In the genomic region with DNA sequence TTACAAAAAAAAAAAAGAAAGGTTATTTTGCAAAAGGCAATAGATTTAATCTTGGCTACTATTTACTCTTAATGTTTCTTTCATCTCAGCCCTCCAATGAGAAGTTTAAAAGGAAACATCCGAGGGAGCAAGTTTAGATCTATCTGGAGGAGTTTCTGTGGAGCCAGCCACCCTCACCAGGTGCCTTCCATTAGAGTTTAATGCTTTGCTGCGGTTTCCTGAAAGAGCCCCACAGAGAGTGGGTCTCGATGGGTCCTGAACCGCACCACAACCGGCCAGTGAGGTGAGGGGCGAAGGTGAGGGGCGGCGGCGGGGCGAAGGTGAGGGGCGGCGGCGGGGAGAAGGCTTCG, we compare ENCODE assay signal across 8 cellular contexts. TPM values are rescaled to one million over a fixed set of nuclear protein-coding genes. Genes with fewer than 3 reads are reported as not detected.
DNase-seq lines count a peak whose midpoint lies in the region; ATAC-seq and TF ChIP-seq lines count a peak whose summit lies in the region.

No MANE protein-coding gene starts in this region.

- CTCF ChIA-PET in MCF 10A (lab: Yijun Ruan, JAX), result no interaction called here

- no peaks in the 10 kb centered on the region for H3K27me3 ChIP-seq in thymus (ENCODE audit: control insufficient read depth, insufficient read depth)

- peak overlapping the region; percentile 65 for H3K4me3 ChIP-seq in Jurkat, Clone E6-1 (ENCODE audit: low read length)
- peak overlapping the region; percentile 82 for H3K4me3 ChIP-seq in thymus (ENCODE audit: low read length)

- intact Hi-C loops in MCF 10A (cut with micrococcal nuclease), result loop anchor here (5.0 kb wide), 1 partner anchor 170 kb away; no protein-coding TSS in a partner anchor

- peaks cover 8% of the 10 kb centered on the region for H3K4me1 Mint-ChIP-seq in MCF 10A (ENCODE audit: insufficient read depth, unreplicated experiment)

- no peaks in the 10 kb centered on the region for H3K27me3 Mint-ChIP-seq in MCF 10A (ENCODE audit: insufficient read depth, unreplicated experiment)

- DNase-seq in activated gamma-delta T cell treated with anti-CD3 and anti-CD28 coated beads, Interleukin-2, amount 50 U/mL, for 16 hours (ENCODE audit: low read depth), result peak; percentile 1
- DNase-seq in activated gamma-delta T cell (lab: John Stamatoyannopoulos, UW) (no peak), MCF 10A (ENCODE audit: unreplicated experiment) (no peak), left lobe of liver (ENCODE audit: low spot score) (no peak), NCI-H128 (lab: John Stamatoyannopoulos, UW; ENCODE audit: unreplicated experiment) (no peak), foreskin melanocyte (no peak)
- peak; percentile 20 for DNase-seq in Jurkat, Clone E6-1 (ENCODE audit: low read depth, low spot score)

- no peaks in the 10 kb centered on the region for H3K4me1 ChIP-seq in thymus (ENCODE audit: control insufficient read depth, insufficient read depth, low read length)

- H3K36me3 Mint-ChIP-seq in MCF 10A (ENCODE audit: insufficient read depth, unreplicated experiment), result peaks cover 12% of the 10 kb centered on the region

- BruUV-seq in MCF 10A (replicated peaks; lab: Mats Ljungman, UMichigan), result no TSS peak

- H3K36me3 ChIP-seq in thymus (ENCODE audit: control insufficient read depth, insufficient read depth), result no peaks in the 10 kb centered on the region

- no peaks in the 10 kb centered on the region for H3K9me3 Mint-ChIP-seq in MCF 10A (ENCODE audit: unreplicated experiment)

- POLR2A ChIA-PET in MCF 10A (lab: Yijun Ruan, JAX), result interaction anchor here (0.6 to 1.9 kb wide), 3 partner anchors 27 to 111 kb away, joined by 3 read pairs; no protein-coding TSS in a partner anchor

- peak overlapping the region; percentile 86 for H3K4me3 Mint-ChIP-seq in MCF 10A (ENCODE audit: unreplicated experiment)

- peak overlapping the region; percentile 97 for H3K27ac Mint-ChIP-seq in MCF 10A (ENCODE audit: low read depth, unreplicated experiment)

- H3K27ac ChIP-seq in thymus (ENCODE audit: low read depth), result peak overlapping the region; percentile 15

- under 1% methylated on average over 14 of the region's 14 CpGs for WGBS in thymus

- ATAC-seq in left lobe of liver, result peak; percentile 38

- TF ChIP-seq CTCF in MCF 10A (IDR thresholded peaks at IDR 0.05; ENCODE audit: unreplicated experiment), result no peak

- H3K9me3 ChIP-seq in thymus (ENCODE audit: control insufficient read depth), result no peaks in the 10 kb centered on the region

RNA-seq across cellular contexts. Expression of gene PRKN, which starts 0.6 kb away (rescaled TPM):
- not detected for polyA plus RNA-seq in Jurkat, Clone E6-1 (2012; ENCODE audit: insufficient read depth, insufficient read length)
- total RNA-seq in MCF 10A (2022) (2.5 and 6.0 TPM in 2 replicates), left lobe of liver (1.2 TPM)
- 0.48 TPM for polyA plus RNA-seq in thymus

RNA-seq across cellular contexts. Expression of gene PACRG, which starts 0.8 kb away (rescaled TPM):
- polyA plus RNA-seq in Jurkat, Clone E6-1 (2012; ENCODE audit: insufficient read depth, insufficient read length), result not detected
- total RNA-seq in MCF 10A (2022) (not detected in 2 replicates), left lobe of liver (1.8 TPM)
- 0.62 TPM for polyA plus RNA-seq in thymus

Comparison
In these comparisons a context has a peak if more than half of its experiments do, and no peak if none do; other contexts are left out.
1. DNase-seq: peak in activated gamma-delta T cell treated with anti-CD3 and anti-CD28 coated beads, Interleukin-2, amount 50 U/mL, for 16 hours (single experiment) and Jurkat, Clone E6-1 (single experiment); none in activated gamma-delta T cell (single experiment), MCF 10A (single experiment), left lobe of liver (single experiment), NCI-H128 (single experiment) and foreskin melanocyte (single experiment).